In genomic region chr4:146095091-146095690, GRCh38 we compare ENCODE assay signal across 9 cellular contexts.
DNase-seq lines count a peak whose midpoint lies in the region; ATAC-seq, FAIRE-seq and TF ChIP-seq lines count a peak whose summit lies in the region.
"Had no signal": no experiment of that assay in that cellular context is flagged by ENCODE, and none has a peak within 500 bp of the region (broad histone marks: within the 10 kb centered on the region; RNA-seq: fewer than 3 reads in every experiment).

No MANE protein-coding gene starts in this region.

- peak overlapping the region; percentile 79 for H2AFZ ChIP-seq in HCT116 (ENCODE audit: low read depth, low read length, poor library complexity, severe bottlenecking)

- RAD21 ChIA-PET in HCT116 (lab: Charles Lee; ENCODE audit: low non-redundant PET in 1 of 2, low total read pairs in 2 of 2, uncharacterized antibody in 2 of 2, unreplicated experiment in 2 of 2): interaction anchor here in 1 of 2 experiments (0.6 kb wide), 1 partner anchor 40 kb away, joined by 3 read pairs; no protein-coding TSS in a partner anchor

- 59 to 63% methylated on average over 4 of the region's 4 CpGs for WGBS in pancreas, 2 donors

- no peak overlapping the region for H3K4me2 ChIP-seq in HCT116 (ENCODE audit: low read length)

- peak; percentile 66; the same call in 1 of the 2 replicates for ATAC-seq in HCT116
- ATAC-seq in pancreas: no peak
- no peak for ATAC-seq in GM21381 (IDR thresholded peaks at IDR 0.05; ENCODE audit: unreplicated experiment)
- ATAC-seq in GM21367 (IDR thresholded peaks at IDR 0.05; ENCODE audit: unreplicated experiment): no peak

- H3K9ac ChIP-seq in HCT116 (ENCODE audit: low read length): no peak overlapping the region

- DNase-seq in NCI-H2196 (lab: John Stamatoyannopoulos, UW; ENCODE audit: unreplicated experiment) (peak; percentile 41), NCI-H2196 treated with DMSO at 0.1 percent for 48 hours (lab: John Stamatoyannopoulos, UW; ENCODE audit: unreplicated experiment) (no peak), HCT116 (ENCODE audit: low read depth, low spot score) (peak; percentile 57), RKO (ENCODE audit: low spot score) (peak; percentile 55), erythroblast (lab: John Stamatoyannopoulos, UW) (peak; percentile 55 to 75), pancreas (peak in 2 of 6 donors; percentile 10 to 20)
- DNase-seq: activated naive CD8-positive, alpha-beta T cell treated with anti-CD3 and anti-CD28 coated beads, Interleukin-2, amount 10 ng/mL, durations not matched to agents 7 days and 5 days had no signal

- H3K9me2 ChIP-seq in HCT116 (ENCODE audit: insufficient read depth): no peaks in the 10 kb centered on the region

- no peaks in the 10 kb centered on the region for H4K20me1 ChIP-seq in HCT116 (ENCODE audit: insufficient read depth)

- H3K4me1 ChIP-seq in HCT116 (ENCODE audit: control insufficient read depth in 1 of 2, insufficient read depth in 2 of 2, low read length in 2 of 2): no peaks in the 10 kb centered on the region
- no peaks in the 10 kb centered on the region for H3K4me1 ChIP-seq in pancreas

- no peaks in the 10 kb centered on the region for H3K9me3 ChIP-seq in HCT116 (ENCODE audit: control insufficient read depth in 1 of 2, insufficient read depth in 1 of 2, low read depth in 1 of 2, low read length in 2 of 2)
- no peaks in the 10 kb centered on the region for H3K9me3 ChIP-seq in pancreas

- peak; percentile 51 to 92 (median 79); a peak in 5 of 6 replicates for TF ChIP-seq CTCF in HCT116 (IDR thresholded peaks at IDR 0.05 in 2 of 3, conservative IDR thresholded peaks at IDR 0.05 in 1 of 3; ENCODE audit: borderline replicate concordance in 1 of 3, insufficient read depth in 1 of 3, low read depth in 2 of 3, low read length in 2 of 3)
- TF ChIP-seq CTCF in pancreas (IDR thresholded peaks at IDR 0.05): peak in 3 of 4 donors; percentile 42 to 50 (median 47)

- no peak overlapping the region for H3K27ac ChIP-seq in HCT116 (ENCODE audit: low read depth, low read length)
- H3K27ac ChIP-seq in pancreas: no peak overlapping the region

- H3K27me3 ChIP-seq in HCT116 (ENCODE audit: insufficient read depth, low read length): no peaks in the 10 kb centered on the region
- no peaks in the 10 kb centered on the region for H3K27me3 ChIP-seq in pancreas

- H3K4me3 ChIP-seq in HCT116 (replicated peaks in 1 of 2; ENCODE audit: low read depth in 1 of 2, low read length in 2 of 2): no peak overlapping the region
- no peak overlapping the region for H3K4me3 ChIP-seq in pancreas

- H3K36me3 ChIP-seq in HCT116 (ENCODE audit: control insufficient read depth in 1 of 2, insufficient read depth in 2 of 2, low read length in 2 of 2) (no peaks in the 10 kb centered on the region), pancreas (no peaks in the 10 kb centered on the region)

- no peaks in the 10 kb centered on the region for H3K79me2 ChIP-seq in HCT116 (ENCODE audit: insufficient read depth, low read length)

- no TSS peak for BruUV-seq in HCT116 (replicated peaks; lab: Mats Ljungman, UMichigan)

- TF ChIP-seq RAD21 in HCT116 (IDR thresholded peaks at IDR 0.05; ENCODE audit: low read depth): peak; percentile 61

- CTCF ChIA-PET in HCT116 (lab: Charles Lee): interaction anchor here (0.6 to 1.9 kb wide), 15 partner anchors 11 to 820 kb away, joined by 3 to 22 read pairs (median 4); no protein-coding TSS in a partner anchor

- POLR2A ChIA-PET in HCT116 (lab: Charles Lee): no interaction called here

- intact Hi-C loops in HCT116 (cut with micrococcal nuclease) (loop anchor here (10.0 kb wide), 2 partner anchors 240 to 820 kb away; no protein-coding TSS in a partner anchor), pancreas (cut with DNase I) (no loop called here)

- FAIRE-seq in pancreas (lab: Jason Lieb, UNC): no peak

- TF ChIP-seq POLR2A in HCT116 (IDR thresholded peaks at IDR 0.05; ENCODE audit: borderline replicate concordance, extremely low read depth, insufficient read depth, insufficient read length): no peak
- no peak for TF ChIP-seq POLR2A in erythroblast (IDR thresholded peaks at IDR 0.05; ENCODE audit: low read length)

TF ChIP-seq in HCT116, 20 proteins besides CTCF, POLR2A, EP300 and RAD21:
- TF ChIP-seq SIN3A (IDR thresholded peaks at IDR 0.05; ENCODE audit: low read depth): no peak
- peak; percentile 41; the same call in 1 of the 2 replicates for TF ChIP-seq CBX3 (IDR thresholded peaks at IDR 0.05; ENCODE audit: low read depth)
TF ChIP-seq in HCT116: peak in this region for 1.
